ENCODE assay signal across 8 cellular contexts in the genomic region with DNA sequence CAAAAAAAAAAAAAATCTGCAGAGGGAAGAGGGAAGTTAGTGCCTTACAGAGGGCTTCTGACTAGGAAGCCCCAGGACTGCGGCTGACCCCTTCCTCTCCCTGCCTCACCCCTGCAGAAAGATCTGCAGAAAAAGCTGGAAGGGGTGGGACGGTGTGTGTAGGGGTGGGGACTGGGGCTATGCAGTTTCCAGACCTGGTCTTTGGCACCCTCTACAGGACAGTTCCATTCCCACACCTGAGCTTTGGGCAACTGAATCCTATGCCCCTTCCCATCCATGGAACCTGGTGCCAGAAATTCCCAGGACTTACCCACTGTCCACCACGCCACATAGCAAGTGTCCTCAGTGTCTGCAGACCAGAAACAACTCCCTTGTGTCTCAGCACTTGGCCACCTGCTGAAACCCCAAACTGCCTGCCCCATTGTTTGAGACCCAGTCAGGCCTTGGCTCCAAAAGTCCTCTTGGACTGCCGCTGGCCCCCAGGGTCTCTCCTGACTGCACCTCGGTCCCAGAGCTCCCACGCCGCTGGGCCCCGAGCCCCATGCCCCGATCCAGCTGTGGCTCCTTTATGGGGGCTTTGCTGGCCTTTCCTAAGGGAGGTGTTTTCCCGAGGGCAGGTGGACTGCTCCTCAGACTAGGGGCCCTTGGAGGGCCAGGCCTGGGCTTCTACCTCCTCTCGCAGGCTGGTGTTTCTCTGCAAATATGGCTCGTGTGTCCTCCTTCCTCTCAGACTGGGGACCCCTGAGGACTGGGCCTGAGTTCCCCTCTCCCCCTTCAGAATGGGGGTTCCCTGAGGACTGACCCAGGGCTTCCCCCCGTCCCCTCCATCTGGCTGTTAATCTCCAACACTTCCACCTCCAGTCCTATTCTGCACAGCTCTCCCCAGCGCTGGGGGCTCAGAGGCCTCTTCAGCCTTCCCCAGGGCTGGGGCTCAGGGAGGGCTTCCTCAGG.
DNase-seq lines count a peak whose midpoint lies in the region; ATAC-seq and TF ChIP-seq lines count a peak whose summit lies in the region.
"Not testable (repeated sequence)": the region's sequence is repeated elsewhere in the genome, so short reads cannot be mapped to it uniquely, and the experiment has no call there.

No MANE protein-coding gene starts in this region.

- H3K36me3 Mint-ChIP-seq in activated CD8-positive, alpha-beta T cell treated with anti-CD3 and anti-CD28 coated beads, Interleukin-2, amount 10 ng/mL, durations not matched to agents 7 days and 5 days (ENCODE audit: low read depth), result not testable (repeated sequence)

- 41 to 64% methylated on average over 7 to 11 of the region's 14 CpGs for WGBS in thyroid gland, 2 donors

- not testable (repeated sequence) for H3K36me3 ChIP-seq in thyroid gland

- not testable (repeated sequence) for TF ChIP-seq POLR2A in thyroid gland (IDR thresholded peaks at IDR 0.05)

- H3K4me1 ChIP-seq in thyroid gland, result not testable (repeated sequence)

- not testable (repeated sequence) for H3K4me3 Mint-ChIP-seq in activated CD8-positive, alpha-beta T cell treated with anti-CD3 and anti-CD28 coated beads, Interleukin-2, amount 10 ng/mL, durations not matched to agents 7 days and 5 days

- intact Hi-C loops in thyroid gland (cut with DNase I), result not testable (repeated sequence)

- not testable (repeated sequence) for H3K9me3 Mint-ChIP-seq in activated CD8-positive, alpha-beta T cell treated with anti-CD3 and anti-CD28 coated beads, Interleukin-2, amount 10 ng/mL, durations not matched to agents 7 days and 5 days (ENCODE audit: insufficient read depth)

- TF ChIP-seq CTCF in GM13977 (IDR thresholded peaks at IDR 0.05; ENCODE audit: extremely low read depth, insufficient read depth, missing control alignments) (peak; percentile 35), thyroid gland (IDR thresholded peaks at IDR 0.05) (peak in 3 of 6 experiments; percentile 34 to 64 (median 43))

- H3K27ac Mint-ChIP-seq in activated CD8-positive, alpha-beta T cell treated with anti-CD3 and anti-CD28 coated beads, Interleukin-2, amount 10 ng/mL, durations not matched to agents 7 days and 5 days, result not testable (repeated sequence)

- H3K27me3 ChIP-seq in thyroid gland, result not testable (repeated sequence)

- CTCF ChIA-PET in activated CD8-positive, alpha-beta T cell treated with anti-CD3 and anti-CD28 coated beads, Interleukin-2, amount 10 ng/mL, durations not matched to agents 7 days and 5 days (lab: Charles Lee), result not testable (repeated sequence)

- H3K27ac ChIP-seq in thyroid gland, result not testable (repeated sequence)

- H3K9me3 ChIP-seq in thyroid gland, result not testable (repeated sequence)

- in situ Hi-C loops in GM13977 (cut with MboI; ENCODE audit: low pct_unique_long_range_greater_than_20kb, low sequenced_read_pairs, unreplicated experiment), result not testable (repeated sequence)

- not testable (repeated sequence) for ATAC-seq in activated CD8-positive, alpha-beta T cell treated with anti-CD3 and anti-CD28 coated beads, Interleukin-2, amount 10 ng/mL, durations not matched to agents 7 days and 5 days

- DNase-seq in CMK (ENCODE audit: low read depth) (peak; percentile 37), GM13977 (ENCODE audit: low spot score) (peak; percentile 19), LHCN-M2 (ENCODE audit: low read depth) (peak; percentile 12), OCI-M1 (lab: John Stamatoyannopoulos, UW) (peak; percentile 36), dermis microvascular lymphatic vessel endothelial cell (ENCODE audit: low read depth in 2 of 2) (peak; percentile 23 to 41), left kidney (ENCODE audit: low read depth, low spot score) (peak; percentile 24), thyroid gland (peak; percentile 22)
- DNase-seq in activated CD8-positive, alpha-beta T cell treated with anti-CD3 and anti-CD28 coated beads, Interleukin-2, amount 10 ng/mL, durations not matched to agents 7 days and 5 days, result peak; percentile 22

- H3K4me1 Mint-ChIP-seq in activated CD8-positive, alpha-beta T cell treated with anti-CD3 and anti-CD28 coated beads, Interleukin-2, amount 10 ng/mL, durations not matched to agents 7 days and 5 days (ENCODE audit: low read depth), result not testable (repeated sequence)

- not testable (repeated sequence) for H3K4me3 ChIP-seq in thyroid gland (replicated peaks in 1 of 3)

- POLR2A ChIA-PET in activated CD8-positive, alpha-beta T cell treated with anti-CD3 and anti-CD28 coated beads, Interleukin-2, amount 10 ng/mL, durations not matched to agents 7 days and 5 days (lab: Charles Lee), result not testable (repeated sequence)

- H3K27me3 Mint-ChIP-seq in activated CD8-positive, alpha-beta T cell treated with anti-CD3 and anti-CD28 coated beads, Interleukin-2, amount 10 ng/mL, durations not matched to agents 7 days and 5 days (ENCODE audit: low read depth), result not testable (repeated sequence)
